ENCODE assay signal across 10 cellular contexts in the genomic region with DNA sequence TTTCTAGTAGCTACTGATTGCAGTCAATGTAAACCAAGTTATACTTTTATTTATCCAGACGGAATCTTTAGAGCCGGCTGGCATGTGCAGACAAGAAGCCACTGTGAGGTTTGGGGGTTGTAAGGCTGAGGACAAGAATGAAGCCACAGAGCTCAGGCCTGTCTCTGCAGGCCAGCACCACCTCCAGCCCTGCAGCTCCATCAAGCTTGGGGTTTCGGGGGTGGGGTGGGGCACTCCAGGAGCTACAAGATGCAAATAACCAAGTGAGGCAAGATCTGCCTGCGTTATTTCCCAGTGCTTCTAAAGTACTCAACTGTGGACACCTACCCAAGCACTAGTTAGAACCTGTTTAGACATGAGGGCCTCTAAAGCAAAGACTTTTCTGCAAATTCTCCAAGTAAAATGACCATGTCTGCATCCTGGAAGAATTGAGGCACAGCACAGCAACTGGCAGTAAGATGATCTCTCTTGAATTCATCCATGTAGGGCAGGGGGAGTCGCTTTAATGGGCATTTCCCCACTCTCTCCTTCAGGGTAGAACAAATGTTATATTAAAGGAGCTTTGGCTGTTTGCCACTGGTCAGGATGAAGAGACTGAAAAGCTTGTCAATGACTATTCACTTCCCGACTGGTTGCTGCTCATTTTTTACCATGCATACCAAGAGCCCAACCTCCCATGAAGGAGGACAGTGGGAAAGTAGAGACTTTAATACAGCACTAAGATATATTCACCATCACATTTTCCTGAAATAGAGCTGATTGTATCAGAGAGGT.
DNase-seq lines count a peak whose midpoint lies in the region; ATAC-seq and TF ChIP-seq lines count a peak whose summit lies in the region.
"Had no signal": no experiment of that assay in that cellular context is flagged by ENCODE, and none has a peak within 500 bp of the region (broad histone marks: within the 10 kb centered on the region; RNA-seq: fewer than 3 reads in every experiment).

No MANE protein-coding gene starts in this region.

- H3K4me1 Mint-ChIP-seq in type B pancreatic cell (ENCODE audit: unreplicated experiment): peaks cover 27% of the 10 kb centered on the region

- peaks cover 32% of the 10 kb centered on the region for H3K4me1 ChIP-seq in foreskin keratinocyte

- peaks cover 4% of the 10 kb centered on the region for H3K9me3 Mint-ChIP-seq in type B pancreatic cell

- H3K27ac ChIP-seq in foreskin keratinocyte: peak overlapping the region; percentile 71

- H3K36me3 Mint-ChIP-seq in type B pancreatic cell: peaks cover 21% of the 10 kb centered on the region

- DNase-seq in NCI-H2029 treated with DMSO at 0.1 percent for 48 hours (lab: John Stamatoyannopoulos, UW): peak; percentile 67
- DNase-seq in NCI-H2029 (lab: John Stamatoyannopoulos, UW): no peak
- DNase-seq in NCI-H2196 (lab: John Stamatoyannopoulos, UW; ENCODE audit: unreplicated experiment): peak; percentile 58
- DNase-seq in foreskin keratinocyte: peak; percentile 97 to 98
- DNase-seq in type B pancreatic cell (ENCODE audit: extremely low spot score, unreplicated experiment): no peak
- no peak for DNase-seq in stimulated activated CD4-positive, alpha-beta T cell treated with anti-CD3 and anti-CD28 coated beads, Interleukin-15, amount 100 ng/mL, for 24 hours
- no peak for DNase-seq in HCEC 1CT
- no peak for DNase-seq in AG08396 (ENCODE audit: low spot score)
- DNase-seq: aorta, NCI-H524 had no signal

- ATAC-seq in foreskin keratinocyte: peak; percentile 77

- no peaks in the 10 kb centered on the region for H3K27me3 ChIP-seq in foreskin keratinocyte

- peak overlapping the region; percentile 21 for H3K27ac Mint-ChIP-seq in type B pancreatic cell

- no peak overlapping the region for H3K4me3 Mint-ChIP-seq in type B pancreatic cell

- TF ChIP-seq CTCF in foreskin keratinocyte (conservative IDR thresholded peaks at IDR 0.05) (no peak), type B pancreatic cell (conservative IDR thresholded peaks at IDR 0.05) (no peak)

- H3K27me3 Mint-ChIP-seq in type B pancreatic cell: no peaks in the 10 kb centered on the region

Comparison
In these comparisons a context has a peak if more than half of its experiments do, and no peak if none do; other contexts are left out.
1. DNase-seq: peak in NCI-H2029 treated with DMSO at 0.1 percent for 48 hours (single experiment), NCI-H2196 (single experiment) and foreskin keratinocyte (2 of 2); none in NCI-H2029 (single experiment), type B pancreatic cell (single experiment), stimulated activated CD4-positive, alpha-beta T cell treated with anti-CD3 and anti-CD28 coated beads, Interleukin-15, amount 100 ng/mL, for 24 hours (single experiment), HCEC 1CT (single experiment) and AG08396 (single experiment).